ENCODE assay signal across 8 cellular contexts in the genomic region with DNA sequence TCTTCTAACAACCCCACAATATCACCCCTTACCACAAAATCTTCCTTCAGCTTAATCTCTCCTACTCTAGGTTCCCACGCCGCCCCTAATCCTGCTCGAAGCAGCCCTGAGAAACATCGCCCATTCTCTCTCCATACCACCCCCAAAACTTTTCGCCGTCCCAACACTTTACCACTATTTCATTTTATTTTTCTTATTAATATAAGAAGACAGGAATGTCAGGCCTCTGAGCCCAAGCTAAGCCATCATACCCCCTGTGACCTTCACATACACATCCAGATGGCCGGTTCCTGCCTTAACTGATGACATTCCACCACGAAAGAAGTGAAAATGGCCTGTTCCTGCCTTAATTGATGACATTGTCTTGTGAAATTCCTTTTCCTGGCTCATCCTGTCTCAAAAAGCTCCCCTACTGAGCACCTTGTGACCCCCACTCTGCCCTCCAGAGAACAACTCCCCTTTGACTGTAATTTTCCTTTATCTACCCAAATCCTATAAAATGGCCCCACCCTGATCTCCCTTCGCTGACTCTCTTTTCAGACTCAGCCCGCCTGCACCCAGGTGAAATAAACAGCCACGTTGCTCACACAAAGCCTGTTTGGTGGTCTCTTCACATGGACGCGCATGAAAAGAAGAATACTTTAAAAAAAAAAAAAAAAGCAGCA. TPM values are rescaled to one million over a fixed set of nuclear protein-coding genes. Genes with fewer than 3 reads are reported as not detected.
"Had no signal": no experiment of that assay in that cellular context is flagged by ENCODE, and none has a peak within 500 bp of the region (broad histone marks: within the 10 kb centered on the region; RNA-seq: fewer than 3 reads in every experiment).

No MANE protein-coding gene starts in this region.

RNA-seq across cellular contexts. Expression of gene WFDC3, which starts 26.9 kb away (rescaled TPM):
- total RNA-seq: HT-29, MCF 10A, Peyer's patch had no signal

RNA-seq across cellular contexts. Expression of gene SPINT4, which starts 42.6 kb away (rescaled TPM):
- total RNA-seq: HT-29, LHCN-M2, MCF 10A, PC-9, Peyer's patch, Right ventricle myocardium inferior, RPMI7951, SJCRH30 had no signal

RNA-seq across cellular contexts. Expression of gene WFDC10B, which starts 59.9 kb away (rescaled TPM):
- total RNA-seq: HT-29, LHCN-M2, MCF 10A, PC-9, Peyer's patch, Right ventricle myocardium inferior, SJCRH30 had no signal
